In the genomic region with DNA sequence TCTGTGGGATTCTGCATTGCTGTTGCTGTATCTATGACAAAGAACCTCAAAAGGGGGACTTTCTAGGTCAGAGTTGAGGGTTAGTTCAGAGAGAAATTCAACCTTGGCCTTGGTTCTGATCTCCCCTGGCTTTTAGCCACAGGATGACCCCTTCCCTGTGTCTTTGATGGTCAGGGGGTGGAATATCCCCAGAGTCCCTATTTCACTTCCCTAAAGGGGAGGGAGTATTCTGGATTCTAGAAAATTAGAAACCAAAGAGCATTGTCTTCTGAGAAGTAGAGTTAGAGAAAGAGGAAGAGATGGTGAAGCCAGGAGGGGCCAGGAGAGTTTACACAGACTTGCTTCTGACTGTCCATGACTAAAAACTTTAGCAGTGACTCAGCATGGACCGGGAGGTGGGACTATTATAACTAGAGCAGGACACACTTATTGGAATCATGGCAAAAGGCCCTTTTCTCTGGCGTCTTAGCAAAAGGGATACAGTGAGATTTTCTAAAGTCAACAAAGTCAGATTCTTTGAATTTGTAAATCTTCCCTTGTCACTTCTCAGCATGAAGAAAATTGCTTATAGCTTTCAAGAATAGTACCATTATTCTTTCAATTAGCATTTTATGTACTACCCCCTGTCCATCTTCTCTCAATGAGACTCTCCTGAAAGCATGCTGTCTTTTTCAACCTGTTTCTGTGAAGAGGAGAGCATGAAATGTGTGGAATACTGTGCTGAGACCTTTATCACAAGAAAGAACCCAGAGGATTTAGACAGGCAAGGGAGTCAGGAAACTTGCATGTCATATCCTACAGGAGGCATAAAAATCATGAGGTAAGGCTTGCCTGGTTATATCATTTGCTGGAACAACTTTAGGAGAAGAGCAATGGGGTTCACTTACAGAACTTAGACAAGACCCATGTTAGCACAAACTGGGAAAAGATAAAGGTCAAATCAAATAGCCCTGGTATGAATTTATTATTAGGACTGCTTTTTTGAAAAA, we compare ENCODE assay signal across 9 cellular contexts. TPM values are rescaled to one million over a fixed set of nuclear protein-coding genes. Genes with fewer than 3 reads are reported as not detected.
DNase-seq lines count a peak whose midpoint lies in the region; ATAC-seq and TF ChIP-seq lines count a peak whose summit lies in the region.
"Had no signal": no experiment of that assay in that cellular context is flagged by ENCODE, and none has a peak within 500 bp of the region (broad histone marks: within the 10 kb centered on the region; RNA-seq: fewer than 3 reads in every experiment).

No MANE protein-coding gene starts in this region.

- ATAC-seq in GM19395 (IDR thresholded peaks at IDR 0.05; ENCODE audit: unreplicated experiment) (no peak), GM18520 (IDR thresholded peaks at IDR 0.05; ENCODE audit: unreplicated experiment) (no peak)

- H3K36me3 ChIP-seq in neutrophil (no peaks in the 10 kb centered on the region), spleen (no peaks in the 10 kb centered on the region)

- H3K4me3 ChIP-seq in neutrophil (ENCODE audit: low read depth in 1 of 2, low read length in 1 of 2), result no peak overlapping the region
- H3K4me3 ChIP-seq in spleen, result no peak overlapping the region

- no peaks in the 10 kb centered on the region for H3K4me1 ChIP-seq in neutrophil (ENCODE audit: control insufficient read depth in 1 of 2, insufficient read depth in 1 of 2, low read depth in 1 of 2, low read length in 1 of 2)
- peaks cover 0 to 9% (median 0%) of the 10 kb centered on the region in 6 donors for H3K4me1 ChIP-seq in spleen

- DNase-seq in Ammon's horn (ENCODE audit: low spot score) (peak; percentile 31), NCI-H460 (ENCODE audit: extremely low read depth, low read depth) (peak; percentile 27), fibroblast of gingiva (ENCODE audit: low read depth) (peak; percentile 74), spleen (no peak)
- no peak for DNase-seq in effector CD8-positive, alpha-beta T cell (lab: John Stamatoyannopoulos, UW)
- DNase-seq: NCI-H69 had no signal

- intact Hi-C loops in spleen (cut with DNase I; ENCODE audit: low total_unique reads), result no loop called here

- H3K27ac ChIP-seq in neutrophil (peak overlapping the region; percentile 54), spleen (peak overlapping the region in 4 of 8 donors; percentile 10 to 53 (median 28))

- H3K27me3 ChIP-seq in neutrophil (no peaks in the 10 kb centered on the region), spleen (replicated peaks in 1 of 7) (no peaks in the 10 kb centered on the region)

- 26 to 39% (median 28%) methylated on average over 2 of the region's 2 CpGs for WGBS in spleen, 5 donors

- H3K9me3 ChIP-seq in neutrophil (no peaks in the 10 kb centered on the region), spleen (no peaks in the 10 kb centered on the region)

- TF ChIP-seq CTCF in neutrophil (IDR thresholded peaks at IDR 0.05) (no peak), spleen (IDR thresholded peaks at IDR 0.05 in 8 of 11, conservative IDR thresholded peaks at IDR 0.05 in 3 of 11) (no peak)

- TF ChIP-seq POLR2A in spleen (IDR thresholded peaks at IDR 0.05), result no peak

RNA-seq across cellular contexts. Expression of a gene that starts 56.5 kb away (rescaled TPM):
- 1.2 and 1.3 TPM in 2 replicates for total RNA-seq in NCI-H460 (2014; rRNA removed; shearing (Covaris generic))
- 0.11 and 0.31 TPM in 2 replicates for polyA plus RNA-seq in NCI-H460 (2014; cell fraction: nucleus; rRNA removed)
- 10 to 100 TPM; 22.5 to 63.8 (median 35.7) TPM for total RNA-seq in spleen
- 10 to 100 TPM in 2 of 3 donors, 1 to 10 TPM in 1; 8.1 to 14.4 (median 12.9) TPM for polyA plus RNA-seq in spleen

Comparison
In these comparisons a context has a peak if more than half of its experiments do, and no peak if none do; other contexts are left out.
1. DNase-seq: peak in Ammon's horn (single experiment), NCI-H460 (single experiment) and fibroblast of gingiva (single experiment); none in spleen (single experiment) and effector CD8-positive, alpha-beta T cell (single experiment).
2. RNA of a gene that starts 56.5 kb away (total RNA-seq): 22.5 to 63.8 TPM in spleen; 1.2 to 1.3 TPM in NCI-H460; every median in the first group is over 10 times any median in the second.